Comparison of ENCODE assay signal across 2 cellular contexts in genomic region chr15:83166218-83166617, GRCh38.
TF ChIP-seq lines count a peak whose summit lies in the region.

No MANE protein-coding gene starts in this region.

TF ChIP-seq in GM23338, 12 proteins besides CTCF, POLR2A, EP300 and RAD21 (continued from another document):
- TF ChIP-seq ZNF462 (CRISPR knock-in tag; IDR thresholded peaks at IDR 0.05) (no peak), NANOG (IDR thresholded peaks at IDR 0.05; ENCODE audit: borderline replicate concordance) (no peak), REST (IDR thresholded peaks at IDR 0.05; ENCODE audit: unreplicated experiment) (no peak), STAT1 (IDR thresholded peaks at IDR 0.05; ENCODE audit: unreplicated experiment) (no peak), ZNF114 (CRISPR knock-in tag; IDR thresholded peaks at IDR 0.05) (no peak), EZH2 (IDR thresholded peaks at IDR 0.05; ENCODE audit: low read depth, unreplicated experiment) (no peak), EZH2phosphoT487 (IDR thresholded peaks at IDR 0.05; ENCODE audit: unreplicated experiment) (no peak), CREB1 (CRISPR knock-in tag; IDR thresholded peaks at IDR 0.05; ENCODE audit: low read depth) (no peak), JUNB (IDR thresholded peaks at IDR 0.05; ENCODE audit: unreplicated experiment) (no peak), POLR2AphosphoS5 (IDR thresholded peaks at IDR 0.05; ENCODE audit: low read depth) (no peak)
- TF ChIP-seq, protein P1, sequence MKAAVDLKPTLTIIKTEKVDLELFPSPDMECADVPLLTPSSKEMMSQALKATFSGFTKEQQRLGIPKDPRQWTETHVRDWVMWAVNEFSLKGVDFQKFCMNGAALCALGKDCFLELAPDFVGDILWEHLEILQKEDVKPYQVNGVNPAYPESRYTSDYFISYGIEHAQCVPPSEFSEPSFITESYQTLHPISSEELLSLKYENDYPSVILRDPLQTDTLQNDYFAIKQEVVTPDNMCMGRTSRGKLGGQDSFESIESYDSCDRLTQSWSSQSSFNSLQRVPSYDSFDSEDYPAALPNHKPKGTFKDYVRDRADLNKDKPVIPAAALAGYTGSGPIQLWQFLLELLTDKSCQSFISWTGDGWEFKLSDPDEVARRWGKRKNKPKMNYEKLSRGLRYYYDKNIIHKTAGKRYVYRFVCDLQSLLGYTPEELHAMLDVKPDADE (IDR thresholded peaks at IDR 0.05): no peak

TF ChIP-seq in endothelial cell of umbilical vein, 7 proteins besides CTCF, POLR2A, EP300 and RAD21 (continued from another document):
- TF ChIP-seq GATA2 (IDR thresholded peaks at IDR 0.05; ENCODE audit: insufficient read depth, insufficient read length, low read depth, low read length): no peak
